Comparison of ENCODE assay signal across 7 cellular contexts in the genomic region with DNA sequence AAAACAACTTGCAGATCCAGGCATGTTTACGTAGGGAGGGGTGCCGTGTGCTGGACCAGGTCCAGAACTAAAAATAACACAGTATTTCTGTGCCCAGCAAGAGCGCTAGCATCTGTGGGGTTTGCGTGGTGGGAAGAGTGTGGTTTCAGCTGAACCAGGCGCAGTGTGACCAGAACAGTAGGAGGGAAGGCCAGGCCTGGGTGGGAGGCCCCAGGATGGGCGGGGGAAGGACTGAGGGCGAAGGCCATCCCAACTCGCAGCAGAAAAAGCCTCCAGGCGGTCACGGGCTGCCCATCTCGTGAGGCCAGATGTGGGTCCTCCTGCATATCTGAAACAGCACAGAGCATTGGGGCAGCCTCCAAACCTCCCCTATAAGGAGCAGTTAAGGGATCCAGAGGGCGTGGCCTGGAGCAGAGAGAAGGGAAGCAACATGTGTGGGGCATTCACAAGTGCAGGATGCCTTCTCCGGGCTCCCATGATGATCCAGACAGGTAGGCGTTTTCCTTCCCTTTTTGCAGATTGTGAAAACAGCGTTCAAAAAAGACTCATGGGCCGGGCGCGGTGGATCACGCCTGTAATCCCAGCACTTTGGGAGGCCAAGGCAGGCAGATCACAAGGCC. TPM values are rescaled to one million over a fixed set of nuclear protein-coding genes. Genes with fewer than 3 reads are reported as not detected.
DNase-seq lines count a peak whose midpoint lies in the region; ATAC-seq, FAIRE-seq and TF ChIP-seq lines count a peak whose summit lies in the region.

No MANE protein-coding gene starts in this region.

- no peaks in the 10 kb centered on the region for H3K36me3 Mint-ChIP-seq in astrocyte (ENCODE audit: low read depth, unreplicated experiment)

- H3K4me1 ChIP-seq in astrocyte (ENCODE audit: insufficient read depth, low read length) (peaks cover 40% of the 10 kb centered on the region), thoracic aorta (ENCODE audit: control insufficient read depth in 1 of 2, low read depth in 2 of 2) (peaks cover 56 to 86% of the 10 kb centered on the region in 2 donors)

- peak overlapping the region; percentile 53 for H2AFZ ChIP-seq in astrocyte (ENCODE audit: low read depth, low read length)

- H3K9me3 ChIP-seq in astrocyte (ENCODE audit: insufficient read depth, low read depth, low read length) (no peaks in the 10 kb centered on the region), thoracic aorta (no peaks in the 10 kb centered on the region)

- H3K27ac Mint-ChIP-seq in astrocyte (ENCODE audit: unreplicated experiment) = no peak overlapping the region

- H3K27me3 ChIP-seq in astrocyte (ENCODE audit: insufficient read depth, low read length) = no peaks in the 10 kb centered on the region
- no peaks in the 10 kb centered on the region for H3K27me3 ChIP-seq in thoracic aorta (replicated peaks; ENCODE audit: insufficient read depth)

- H3K4me3 ChIP-seq in astrocyte (ENCODE audit: insufficient read depth, low read depth, low read length) (no peak overlapping the region), thoracic aorta (peak overlapping the region; percentile 17)

- TF ChIP-seq CTCF in astrocyte (IDR thresholded peaks at IDR 0.05; ENCODE audit: insufficient read depth, low read depth, low read length) (no peak), thoracic aorta (IDR thresholded peaks at IDR 0.05) (no peak)

- H3K27me3 Mint-ChIP-seq in astrocyte (ENCODE audit: low read depth, unreplicated experiment) = peaks cover 2% of the 10 kb centered on the region

- no peaks in the 10 kb centered on the region for H4K20me1 ChIP-seq in astrocyte (ENCODE audit: insufficient read depth, low read length)

- peaks cover 29% of the 10 kb centered on the region for H3K4me1 Mint-ChIP-seq in astrocyte (ENCODE audit: low read depth, unreplicated experiment)

- FAIRE-seq in astrocyte (lab: Jason Lieb, UNC) = no peak

- H3K9ac ChIP-seq in astrocyte (ENCODE audit: low read length) = peak overlapping the region; percentile 60

- H3K4me2 ChIP-seq in astrocyte (ENCODE audit: low read length) = peak overlapping the region; percentile 62

- no peaks in the 10 kb centered on the region for H3K79me2 ChIP-seq in astrocyte (ENCODE audit: insufficient read depth, low read length)

- DNase-seq in LHCN-M2 (ENCODE audit: low read depth) (peak; percentile 94), astrocyte (ENCODE audit: low read depth) (peak; percentile 65), left kidney (ENCODE audit: low read depth, low spot score) (peak; percentile 84), thoracic aorta (ENCODE audit: low spot score) (no peak), KG1 (lab: John Stamatoyannopoulos, UW) (no peak)
- DNase-seq in activated CD4-positive, alpha-beta T cell treated with anti-CD3 and anti-CD28 coated beads for 48 hours = no peak

- ATAC-seq in thoracic aorta (ENCODE audit: insufficient number of reproducible peaks, low FRiP score, low read depth) (peak; percentile 35), HG02798 (IDR thresholded peaks at IDR 0.05; ENCODE audit: poor library complexity, unreplicated experiment) (no peak)

- H3K4me3 Mint-ChIP-seq in astrocyte (ENCODE audit: unreplicated experiment) = no peak overlapping the region

- peaks cover 9% of the 10 kb centered on the region for H3K9me3 Mint-ChIP-seq in astrocyte (ENCODE audit: unreplicated experiment)

- H3K27ac ChIP-seq in astrocyte (ENCODE audit: low read depth, low read length) (peak overlapping the region; percentile 52), thoracic aorta (peak overlapping the region; percentile 87 to 91)

- no peaks in the 10 kb centered on the region for H3K36me3 ChIP-seq in astrocyte (ENCODE audit: insufficient read depth, low read length)
- no peaks in the 10 kb centered on the region for H3K36me3 ChIP-seq in thoracic aorta

RNA-seq across cellular contexts. Expression of a gene that starts 17.8 kb away (rescaled TPM):
- total RNA-seq in LHCN-M2 (2014; rRNA removed) (38.3 and 42.4 TPM in 2 replicates), astrocyte (46.0 and 52.2 TPM in 2 replicates), thoracic aorta (100 to 1,000 TPM; 249 to 300 TPM)
- polyA plus RNA-seq in LHCN-M2 (2012) = 45.9 TPM

RNA-seq across cellular contexts. Expression of a gene that starts 57.9 kb away (rescaled TPM):
- under 0.01 and 0.06 TPM in 2 replicates for total RNA-seq in LHCN-M2 (2014; rRNA removed)
- polyA plus RNA-seq in LHCN-M2 (2012) = 0.22 TPM
- total RNA-seq in astrocyte = 0.23 and 0.82 TPM in 2 replicates
- 100 to 1,000 TPM; 164 to 251 TPM for total RNA-seq in thoracic aorta

Comparison
In these comparisons a context has a peak if more than half of its experiments do, and no peak if none do; other contexts are left out.
1. DNase-seq: peak in LHCN-M2 (single experiment), astrocyte (single experiment) and left kidney (single experiment); none in thoracic aorta (single experiment), activated CD4-positive, alpha-beta T cell treated with anti-CD3 and anti-CD28 coated beads for 48 hours (single experiment) and KG1 (single experiment).
2. RNA of a gene that starts 57.9 kb away (total RNA-seq): 164 to 251 TPM in thoracic aorta; 0.23 to 0.82 TPM in astrocyte and under 0.01 to 0.06 TPM in LHCN-M2; every median in the first group is over 10 times any median in the second.